ENCODE assay signal across 8 cellular contexts in genomic region chr2:224937887-224938286, GRCh38.
DNase-seq lines count a peak whose midpoint lies in the region; ATAC-seq and TF ChIP-seq lines count a peak whose summit lies in the region.

No MANE protein-coding gene starts in this region.

- TF ChIP-seq EP300 in gastroesophageal sphincter (IDR thresholded peaks at IDR 0.05) (no peak), stomach (IDR thresholded peaks at IDR 0.05) (no peak)

- intact Hi-C loops in stomach (cut with DNase I; ENCODE audit: low total_unique reads): no loop called here

- no peaks in the 10 kb centered on the region for H3K9me3 ChIP-seq in gastroesophageal sphincter
- no peaks in the 10 kb centered on the region for H3K9me3 ChIP-seq in stomach

- peaks cover 70% of the 10 kb centered on the region for H3K4me1 Mint-ChIP-seq in central memory CD8-positive, alpha-beta T cell

- H3K27me3 Mint-ChIP-seq in central memory CD8-positive, alpha-beta T cell: no peaks in the 10 kb centered on the region

- ATAC-seq in GM19467 (IDR thresholded peaks at IDR 0.05; ENCODE audit: unreplicated experiment) (peak; percentile 81), HG03280 (IDR thresholded peaks at IDR 0.05; ENCODE audit: unreplicated experiment) (peak; percentile 90), gastroesophageal sphincter (no peak)
- ATAC-seq in central memory CD8-positive, alpha-beta T cell (replicated peaks; ENCODE audit: extremely low read depth, poor library complexity, severe bottlenecking): peak; percentile 24
- ATAC-seq in activated CD4-positive, CD25-positive, alpha-beta regulatory T cell treated with anti-CD3 and anti-CD28 coated beads, Interleukin-2, amount 50 U/mL, for 24 hours: no peak

- H3K4me1 ChIP-seq in gastroesophageal sphincter (peaks cover 0 to 12% (median 0%) of the 10 kb centered on the region in 3 donors), stomach (peaks cover 0 to 30% (median 14%) of the 10 kb centered on the region in 4 donors)

- TF ChIP-seq POLR2A in gastroesophageal sphincter (IDR thresholded peaks at IDR 0.05) (no peak), stomach (IDR thresholded peaks at IDR 0.05) (no peak)

- H3K27ac Mint-ChIP-seq in central memory CD8-positive, alpha-beta T cell (ENCODE audit: low read depth): peak overlapping the region; percentile 74

- H3K27ac ChIP-seq in gastroesophageal sphincter: no peak overlapping the region
- H3K27ac ChIP-seq in stomach: peak overlapping the region in 2 of 5 donors; percentile 29 to 36

- no peaks in the 10 kb centered on the region for H3K36me3 ChIP-seq in gastroesophageal sphincter
- H3K36me3 ChIP-seq in stomach: no peaks in the 10 kb centered on the region

- H3K9me3 Mint-ChIP-seq in central memory CD8-positive, alpha-beta T cell: no peaks in the 10 kb centered on the region

- H3K36me3 Mint-ChIP-seq in central memory CD8-positive, alpha-beta T cell (ENCODE audit: insufficient read depth): peaks cover 2% of the 10 kb centered on the region

- WGBS in gastroesophageal sphincter (ENCODE audit: low coverage in 1 of 2), 2 donors: 73 to 86% methylated on average over 5 of the region's 5 CpGs
- WGBS in stomach, 5 donors: 64 to 78% (median 69%) methylated on average over 5 of the region's 5 CpGs

- H3K27me3 ChIP-seq in gastroesophageal sphincter (no peaks in the 10 kb centered on the region), stomach (no peaks in the 10 kb centered on the region)

- H3K4me3 ChIP-seq in GM12865 (ENCODE audit: low read depth, low read length): peak overlapping the region; percentile 20; the same call in 1 of the 2 replicates
- no peak overlapping the region for H3K4me3 ChIP-seq in gastroesophageal sphincter
- no peak overlapping the region for H3K4me3 ChIP-seq in stomach

- DNase-seq in GM12865 (ENCODE audit: low read depth): peak; percentile 83
- DNase-seq in central memory CD8-positive, alpha-beta T cell (ENCODE audit: low spot score in 2 of 2): no peak
- no peak for DNase-seq in NCI-H526 (lab: John Stamatoyannopoulos, UW)
- DNase-seq in stomach: no peak

- H3K4me3 Mint-ChIP-seq in central memory CD8-positive, alpha-beta T cell: peak overlapping the region; percentile 0

- TF ChIP-seq CTCF in GM12865 (IDR thresholded peaks at IDR 0.05; ENCODE audit: insufficient read depth, low read depth, low read length, missing control alignments) (no peak), gastroesophageal sphincter (IDR thresholded peaks at IDR 0.05) (no peak), stomach (IDR thresholded peaks at IDR 0.05) (no peak)

Comparison
In these comparisons a context has a peak if more than half of its experiments do, and no peak if none do; other contexts are left out.
1. ATAC-seq: peak in GM19467 (single experiment), HG03280 (single experiment) and central memory CD8-positive, alpha-beta T cell (single experiment); none in gastroesophageal sphincter (single experiment) and activated CD4-positive, CD25-positive, alpha-beta regulatory T cell treated with anti-CD3 and anti-CD28 coated beads, Interleukin-2, amount 50 U/mL, for 24 hours (0 of 2).